In genomic region chr6:71421611-71422010, GRCh38 we compare ENCODE assay signal across 18 cellular contexts.
DNase-seq lines count a peak whose midpoint lies in the region; ATAC-seq and TF ChIP-seq lines count a peak whose summit lies in the region.
"Had no signal": no experiment of that assay in that cellular context is flagged by ENCODE, and none has a peak within 500 bp of the region (broad histone marks: within the 10 kb centered on the region; RNA-seq: fewer than 3 reads in every experiment).

No MANE protein-coding gene starts in this region.

- H3K36me3 ChIP-seq in MM.1S (replicated peaks; ENCODE audit: insufficient read depth, low read length), result no peaks in the 10 kb centered on the region
- peaks cover 0 to 5% of the 10 kb centered on the region in 2 donors for H3K36me3 ChIP-seq in muscle layer of duodenum (ENCODE audit: control insufficient read depth in 1 of 2, insufficient read depth in 2 of 2, low read length in 2 of 2)
- no peaks in the 10 kb centered on the region for H3K36me3 ChIP-seq in thyroid gland
- H3K36me3 ChIP-seq: ovary had no signal

- H2AFZ ChIP-seq in MM.1S (ENCODE audit: low read length), result no peak overlapping the region

- H3K4me3 ChIP-seq in MM.1S (ENCODE audit: low read length) (no peak overlapping the region), dorsolateral prefrontal cortex (peak overlapping the region in 29 of 59 donors; percentile 76 to 98 (median 91)), muscle layer of duodenum (ENCODE audit: low read depth in 1 of 2, low read length in 2 of 2) (no peak overlapping the region), thyroid gland (replicated peaks in 1 of 3) (no peak overlapping the region)

- TF ChIP-seq CTCF in MM.1S (IDR thresholded peaks at IDR 0.05; ENCODE audit: low read length) (no peak), dorsolateral prefrontal cortex (IDR thresholded peaks at IDR 0.05 in 54 of 56, conservative IDR thresholded peaks at IDR 0.05 in 2 of 56; ENCODE audit: low read depth in 1 of 56, partially characterized antibody in 56 of 56) (no peak), thyroid gland (IDR thresholded peaks at IDR 0.05) (no peak)

- no peaks in the 10 kb centered on the region for H3K79me2 ChIP-seq in MM.1S (ENCODE audit: low read length)

- DNase-seq in MM.1S (no peak), dorsolateral prefrontal cortex (no peak), thyroid gland (no peak), H4 (ENCODE audit: low spot score) (no peak), DMS153 (lab: John Stamatoyannopoulos, UW) (no peak)
- DNase-seq: activated CD4-positive, alpha-beta T cell treated with anti-CD3 and anti-CD28 coated beads for 48 hours; activated naive CD4-positive, alpha-beta T cell treated with anti-CD3 and anti-CD28 coated beads, Interleukin-2, amount 50 U/mL, for 16 hours; DND-41; effector CD8-positive, alpha-beta T cell; GOT3; mesendoderm; NCI-H187 treated with DMSO at 0.1 percent for 48 hours; NCI-H510A had no signal

- no peak overlapping the region for H3K27ac ChIP-seq in MM.1S (ENCODE audit: low read length)
- peak overlapping the region in 33 of 59 donors; percentile 47 to 98 (median 91) for H3K27ac ChIP-seq in dorsolateral prefrontal cortex
- H3K27ac ChIP-seq in muscle layer of duodenum (ENCODE audit: low read length), result peak overlapping the region; percentile 89
- peak overlapping the region in 2 of 3 donors; percentile 83 to 96 for H3K27ac ChIP-seq in thyroid gland
- H3K27ac ChIP-seq: ovary had no signal

- H4K20me1 ChIP-seq in MM.1S (ENCODE audit: insufficient read depth, low read length), result no peaks in the 10 kb centered on the region

- H3K4me1 ChIP-seq in MM.1S (ENCODE audit: low read length), result no peaks in the 10 kb centered on the region; the same call in 1 of the 2 replicates
- H3K4me1 ChIP-seq in muscle layer of duodenum (ENCODE audit: control insufficient read depth in 1 of 2, insufficient read depth in 2 of 2, low read length in 2 of 2), result peaks cover 6 to 14% of the 10 kb centered on the region in 2 donors
- H3K4me1 ChIP-seq in thyroid gland, result peaks cover 12% of the 10 kb centered on the region in 2 donors

- intact Hi-C loops in dorsolateral prefrontal cortex (cut with DNase I) (no loop called here), thyroid gland (cut with DNase I) (no loop called here)

- ATAC-seq in HG03196 (IDR thresholded peaks at IDR 0.05; ENCODE audit: unreplicated experiment), result no peak
- ATAC-seq in GM18867 (IDR thresholded peaks at IDR 0.05; ENCODE audit: unreplicated experiment), result no peak

- H3K9me2 ChIP-seq in MM.1S (replicated peaks; ENCODE audit: insufficient read depth, low read length), result no peaks in the 10 kb centered on the region

- H3K9me3 ChIP-seq in MM.1S (replicated peaks; ENCODE audit: insufficient read depth, low read length) (no peaks in the 10 kb centered on the region), muscle layer of duodenum (ENCODE audit: control insufficient read depth in 1 of 2, low read length in 2 of 2) (no peaks in the 10 kb centered on the region), thyroid gland (no peaks in the 10 kb centered on the region)
- H3K9me3 ChIP-seq: ovary, SJSA1 had no signal

- 88 to 90% methylated on average over 4 of the region's 4 CpGs for WGBS in thyroid gland, 2 donors

- TF ChIP-seq POLR2A in thyroid gland (IDR thresholded peaks at IDR 0.05), result no peak

- no peaks in the 10 kb centered on the region for H3F3A ChIP-seq in MM.1S (ENCODE audit: insufficient read depth, low read length)

- no peaks in the 10 kb centered on the region for H3K27me3 ChIP-seq in MM.1S (replicated peaks; ENCODE audit: insufficient read depth, low read length)
- H3K27me3 ChIP-seq in dorsolateral prefrontal cortex, result peaks cover 0 to 5% (median 0%) of the 10 kb centered on the region in 45 donors
- H3K27me3 ChIP-seq in muscle layer of duodenum (ENCODE audit: low read depth, low read length), result no peaks in the 10 kb centered on the region
- no peaks in the 10 kb centered on the region for H3K27me3 ChIP-seq in thyroid gland
- H3K27me3 ChIP-seq: ovary, SJSA1 had no signal

- H3K9ac ChIP-seq in MM.1S (ENCODE audit: low read length), result no peak overlapping the region

- H3K4me2 ChIP-seq in MM.1S (ENCODE audit: low read depth, low read length), result peak overlapping the region; percentile 49
